In genomic region chr5:132136906-132137305, GRCh38 we compare ENCODE assay signal across 17 cellular contexts.
A peak's percentile ranks its signal among the peaks of the same experiment; 100 is the strongest.
DNase-seq lines count a peak whose midpoint lies in the region; ATAC-seq and TF ChIP-seq lines count a peak whose summit lies in the region.
"Had no signal": no experiment of that assay in that cellular context is flagged by ENCODE, and none has a peak within 500 bp of the region (broad histone marks: within the 10 kb centered on the region; RNA-seq: fewer than 3 reads in every experiment).

No MANE protein-coding gene starts in this region.

- H3K27me3 Mint-ChIP-seq in natural killer cell treated with Interleukin-12 subunit alpha and Interleukin-12 subunit beta and Interleukin-15 and Interleukin-18, amount 100 ng/mL, for 72 hours, result peaks cover 0 to 9% of the 10 kb centered on the region in 2 donors
- H3K27me3 Mint-ChIP-seq: T-helper 17 cell had no signal

- DNase-seq in AG20443 (ENCODE audit: low spot score), result peak; percentile 51
- DNase-seq in HT1080 (ENCODE audit: low read depth), result peak; percentile 81
- peak; percentile 85 for DNase-seq in astrocyte of the spinal cord (ENCODE audit: low read depth, low spot score)
- peak; percentile 52 for DNase-seq in inferior parietal cortex (ENCODE audit: extremely low spot score)
- no peak for DNase-seq in stimulated activated CD4-positive, alpha-beta T cell treated with anti-CD3 and anti-CD28 coated beads, Interleukin-2, amount 100 ng/mL, for 48 hours
- DNase-seq in NCI-H2029 treated with DMSO at 0.1 percent for 48 hours (lab: John Stamatoyannopoulos, UW), result no peak
- DNase-seq in natural killer cell treated with Interleukin-12 subunit alpha and Interleukin-12 subunit beta and Interleukin-15 and Interleukin-18, amount 100 ng/mL, for 72 hours (ENCODE audit: low spot score), result no peak
- no peak for DNase-seq in stomach
- DNase-seq: activated CD4-positive, alpha-beta T cell treated with anti-CD3 and anti-CD28 coated beads for 48 hours; aorta; effector memory CD4-positive, alpha-beta T cell; head of caudate nucleus; left colon; NCI-H2227 treated with DMSO at 0.1 percent for 48 hours; retina; T-helper 17 cell had no signal

- H3K4me3 Mint-ChIP-seq in natural killer cell treated with Interleukin-12 subunit alpha and Interleukin-12 subunit beta and Interleukin-15 and Interleukin-18, amount 100 ng/mL, for 72 hours, result no peak overlapping the region
- H3K4me3 Mint-ChIP-seq: T-helper 17 cell had no signal

- H3K36me3 Mint-ChIP-seq in natural killer cell treated with Interleukin-12 subunit alpha and Interleukin-12 subunit beta and Interleukin-15 and Interleukin-18, amount 100 ng/mL, for 72 hours, result peaks cover 6% of the 10 kb centered on the region

- WGBS in stomach, 5 donors, result 75 to 91% (median 85%) methylated on average over 2 of the region's 2 CpGs

- H3K4me3 ChIP-seq in astrocyte of the spinal cord (ENCODE audit: low read depth, low read length), result no peak overlapping the region
- no peak overlapping the region for H3K4me3 ChIP-seq in stomach
- H3K4me3 ChIP-seq: vagina had no signal

- H3K27me3 ChIP-seq in stomach, result peaks cover 0 to 5% (median 0%) of the 10 kb centered on the region in 3 donors
- H3K27me3 ChIP-seq: vagina had no signal

- no peak overlapping the region for H3K27ac ChIP-seq in stomach
- H3K27ac ChIP-seq: vagina had no signal

- H3K4me1 ChIP-seq in stomach, result no peaks in the 10 kb centered on the region
- H3K4me1 ChIP-seq: vagina had no signal

- intact Hi-C loops in stomach (cut with DNase I; ENCODE audit: low total_unique reads), result no loop called here

- ATAC-seq in natural killer cell treated with Interleukin-12 subunit alpha and Interleukin-12 subunit beta and Interleukin-15 and Interleukin-18, amount 100 ng/mL, for 72 hours, result no peak
- ATAC-seq: left colon, T-helper 17 cell had no signal

- peaks cover 0 to 9% of the 10 kb centered on the region in 2 donors for H3K4me1 Mint-ChIP-seq in natural killer cell treated with Interleukin-12 subunit alpha and Interleukin-12 subunit beta and Interleukin-15 and Interleukin-18, amount 100 ng/mL, for 72 hours (ENCODE audit: low read depth in 2 of 2)
- H3K4me1 Mint-ChIP-seq: T-helper 17 cell had no signal

- no peak for TF ChIP-seq POLR2A in stomach (IDR thresholded peaks at IDR 0.05)

- peaks cover 0 to 12% (median 4%) of the 10 kb centered on the region in 4 donors for H3K9me3 ChIP-seq in stomach
- H3K9me3 ChIP-seq: vagina had no signal

- H3K27ac Mint-ChIP-seq in natural killer cell treated with Interleukin-12 subunit alpha and Interleukin-12 subunit beta and Interleukin-15 and Interleukin-18, amount 100 ng/mL, for 72 hours, result no peak overlapping the region
- H3K27ac Mint-ChIP-seq: T-helper 17 cell had no signal

- no peak for TF ChIP-seq EP300 in stomach (IDR thresholded peaks at IDR 0.05)

- TF ChIP-seq CTCF in astrocyte of the spinal cord (IDR thresholded peaks at IDR 0.05; ENCODE audit: low read depth, low read length) (no peak), stomach (IDR thresholded peaks at IDR 0.05) (no peak)

- H3K9me3 Mint-ChIP-seq in natural killer cell treated with Interleukin-12 subunit alpha and Interleukin-12 subunit beta and Interleukin-15 and Interleukin-18, amount 100 ng/mL, for 72 hours, result peaks cover 3% of the 10 kb centered on the region

- in situ Hi-C loops in astrocyte of the spinal cord (cut with HindIII; ENCODE audit: low sequenced_read_pairs), result no loop called here

- no peaks in the 10 kb centered on the region for H3K36me3 ChIP-seq in stomach
- H3K36me3 ChIP-seq: vagina had no signal

Comparison
In these comparisons a context has a peak if more than half of its experiments do, and no peak if none do; other contexts are left out.
1. DNase-seq: peak in AG20443 (single experiment), HT1080 (single experiment), astrocyte of the spinal cord (single experiment) and inferior parietal cortex (single experiment); none in stimulated activated CD4-positive, alpha-beta T cell treated with anti-CD3 and anti-CD28 coated beads, Interleukin-2, amount 100 ng/mL, for 48 hours (0 of 2), NCI-H2029 treated with DMSO at 0.1 percent for 48 hours (single experiment), natural killer cell treated with Interleukin-12 subunit alpha and Interleukin-12 subunit beta and Interleukin-15 and Interleukin-18, amount 100 ng/mL, for 72 hours (single experiment) and stomach (single experiment).